In genomic region chr13:44155422-44156293, GRCh38 we compare ENCODE assay signal across 9 cellular contexts.
DNase-seq lines count a peak whose midpoint lies in the region; ATAC-seq and TF ChIP-seq lines count a peak whose summit lies in the region.
"Had no signal": no experiment of that assay in that cellular context is flagged by ENCODE, and none has a peak within 500 bp of the region (broad histone marks: within the 10 kb centered on the region; RNA-seq: fewer than 3 reads in every experiment).

No MANE protein-coding gene starts in this region.

- H3K36me3 ChIP-seq in fibroblast of lung (ENCODE audit: control insufficient read depth, insufficient read depth, low read length) = no peaks in the 10 kb centered on the region
- H3K36me3 ChIP-seq in aorta (ENCODE audit: control insufficient read depth in 1 of 2, insufficient read depth in 2 of 2, low read length in 1 of 2) = no peaks in the 10 kb centered on the region

- no peaks in the 10 kb centered on the region for H4K20me1 ChIP-seq in fibroblast of lung (ENCODE audit: control insufficient read depth, extremely low read depth, insufficient read depth, low read length)

- H3K27me3 ChIP-seq in fibroblast of lung (ENCODE audit: control insufficient read depth, insufficient read depth, low read length) = no peaks in the 10 kb centered on the region
- no peaks in the 10 kb centered on the region for H3K27me3 ChIP-seq in aorta (ENCODE audit: control insufficient read depth in 1 of 2, insufficient read depth in 2 of 2, low read length in 1 of 2)

- peaks cover 14% of the 10 kb centered on the region for H3K27me3 Mint-ChIP-seq in nephron progenitor cell (ENCODE audit: low read depth, poor library complexity)

- intact Hi-C loops in aorta (cut with DNase I) = loop anchor here in 1 of 2 donors (5.0 kb wide), 1 partner anchor 207 kb away; no protein-coding TSS in a partner anchor

- no peak overlapping the region for H3K9ac ChIP-seq in fibroblast of lung (ENCODE audit: insufficient read depth, low read length)

- H3K4me2 ChIP-seq in fibroblast of lung (ENCODE audit: extremely low read depth, insufficient read depth, low read length) = peak overlapping the region; percentile 79

- H3K27ac Mint-ChIP-seq in nephron progenitor cell = peak overlapping the region; percentile 92
- H3K27ac Mint-ChIP-seq: activated CD4-positive, alpha-beta T cell treated with anti-CD3 and anti-CD28 coated beads for 36 hours had no signal

- no peak for TF ChIP-seq CTCF in fibroblast of lung (conservative IDR thresholded peaks at IDR 0.05 in 1 of 2, IDR thresholded peaks at IDR 0.05 in 1 of 2; ENCODE audit: low read depth in 1 of 2, low read length in 2 of 2)
- TF ChIP-seq CTCF in nephron progenitor cell (IDR thresholded peaks at IDR 0.05) = no peak

- ATAC-seq in aorta (ENCODE audit: low FRiP score) (peak; percentile 61), GM18861 (IDR thresholded peaks at IDR 0.05; ENCODE audit: unreplicated experiment) (no peak)
- ATAC-seq: activated CD4-positive, alpha-beta T cell treated with anti-CD3 and anti-CD28 coated beads for 36 hours had no signal

- H3K27ac ChIP-seq in fibroblast of lung (ENCODE audit: insufficient read depth, low read length) (no peak overlapping the region), aorta (ENCODE audit: low read depth in 1 of 2, low read length in 2 of 2) (peak overlapping the region; percentile 46 to 68)

- H3K4me3 ChIP-seq in fibroblast of lung (replicated peaks in 1 of 4; ENCODE audit: control extremely low read depth in 1 of 4, insufficient read depth in 1 of 4, low read depth in 3 of 4, low read length in 4 of 4) (peak overlapping the region; percentile 23 to 30 (median 26)), aorta (ENCODE audit: low read length in 2 of 2) (no peak overlapping the region)

- H3K36me3 Mint-ChIP-seq in nephron progenitor cell (ENCODE audit: low read depth) = no peaks in the 10 kb centered on the region

- H3K79me2 ChIP-seq in fibroblast of lung (ENCODE audit: control insufficient read depth, insufficient read depth, low read length) = no peaks in the 10 kb centered on the region

- no peaks in the 10 kb centered on the region for H3K9me3 Mint-ChIP-seq in nephron progenitor cell

- DNase-seq in NCI-H1417 (lab: John Stamatoyannopoulos, UW) (peak in 2 of 3 experiments; percentile 12 to 82), NCI-H1417 treated with DMSO at 0.1 percent for 48 hours (lab: John Stamatoyannopoulos, UW) (no peak), fibroblast of lung (ENCODE audit: low read depth in 2 of 2) (peak; percentile 47 to 56), nephron progenitor cell (peak; percentile 64), aorta (peak in 1 of 2 donors; percentile 69), NCI-H146 treated with DMSO at 0.1 percent for 48 hours (lab: John Stamatoyannopoulos, UW; ENCODE audit: unreplicated experiment) (no peak)
- DNase-seq in activated CD8-positive, alpha-beta memory T cell treated with anti-CD3 and anti-CD28 coated beads for 24 hours = no peak
- DNase-seq: activated CD4-positive, alpha-beta T cell treated with anti-CD3 and anti-CD28 coated beads for 36 hours had no signal

- 12% methylated on average over 14 of the region's 14 CpGs for WGBS in aorta, 2 donors

- H3K4me1 Mint-ChIP-seq in nephron progenitor cell = peaks cover 96% of the 10 kb centered on the region
- H3K4me1 Mint-ChIP-seq: activated CD4-positive, alpha-beta T cell treated with anti-CD3 and anti-CD28 coated beads for 36 hours had no signal

- peak overlapping the region; percentile 65 for H3K4me3 Mint-ChIP-seq in nephron progenitor cell
- H3K4me3 Mint-ChIP-seq: activated CD4-positive, alpha-beta T cell treated with anti-CD3 and anti-CD28 coated beads for 36 hours had no signal

- H3K4me1 ChIP-seq in fibroblast of lung (ENCODE audit: control insufficient read depth, extremely low read depth, insufficient read depth, low read length) (no peaks in the 10 kb centered on the region), aorta (ENCODE audit: control insufficient read depth in 1 of 2, insufficient read depth in 2 of 2, low read length in 2 of 2) (peaks cover 7 to 8% of the 10 kb centered on the region in 2 donors)

- H3K9me3 ChIP-seq in fibroblast of lung (ENCODE audit: control insufficient read depth, insufficient read depth, low read depth, low read length) (no peaks in the 10 kb centered on the region), aorta (ENCODE audit: control insufficient read depth, low read length) (no peaks in the 10 kb centered on the region)

- peak overlapping the region; percentile 84 for H2AFZ ChIP-seq in fibroblast of lung (ENCODE audit: low read length)

Comparison
In these comparisons a context has a peak if more than half of its experiments do, and no peak if none do; other contexts are left out.
1. DNase-seq: peak in NCI-H1417 (2 of 3), fibroblast of lung (2 of 2) and nephron progenitor cell (single experiment); none in NCI-H1417 treated with DMSO at 0.1 percent for 48 hours (single experiment), NCI-H146 treated with DMSO at 0.1 percent for 48 hours (single experiment) and activated CD8-positive, alpha-beta memory T cell treated with anti-CD3 and anti-CD28 coated beads for 24 hours (single experiment).
2. H3K4me3 ChIP-seq: peak in fibroblast of lung (4 of 4); none in aorta (0 of 2).